In genomic region chr7:712601-713457, GRCh38 we compare ENCODE assay signal across 10 cellular contexts. TPM values are rescaled to one million over a fixed set of nuclear protein-coding genes. Genes with fewer than 3 reads are reported as not detected.
A peak's percentile ranks its signal among the peaks of the same experiment; 100 is the strongest.
DNase-seq lines count a peak whose midpoint lies in the region; ATAC-seq and TF ChIP-seq lines count a peak whose summit lies in the region.
"Had no signal": no experiment of that assay in that cellular context is flagged by ENCODE, and none has a peak within 500 bp of the region (broad histone marks: within the 10 kb centered on the region; RNA-seq: fewer than 3 reads in every experiment).

No MANE protein-coding gene starts in this region.

- H3K4me3 ChIP-seq in HUES64 (ENCODE audit: low read length) (peak overlapping the region; percentile 50), ovary (peak overlapping the region; percentile 52)

- no peak for TF ChIP-seq CTCF in CD4-positive, alpha-beta T cell (IDR thresholded peaks at IDR 0.05)
- TF ChIP-seq CTCF in endothelial cell (IDR thresholded peaks at IDR 0.05; ENCODE audit: unreplicated experiment) (no peak), ovary (IDR thresholded peaks at IDR 0.05) (no peak)

- H3K27me3 ChIP-seq in CD4-positive, alpha-beta T cell (ENCODE audit: control insufficient read depth, insufficient read depth, low read length) = no peaks in the 10 kb centered on the region
- H3K27me3 ChIP-seq in HUES64 (ENCODE audit: insufficient read depth, low read length) (no peaks in the 10 kb centered on the region; the same call in 1 of the 2 replicates), ovary (no peaks in the 10 kb centered on the region)

- ATAC-seq in CD4-positive, alpha-beta T cell (ENCODE audit: poor library complexity) = peak; percentile 32
- ATAC-seq in GM19351 (IDR thresholded peaks at IDR 0.05; ENCODE audit: unreplicated experiment) = no peak

- CTCF ChIA-PET in CD4-positive, alpha-beta T cell (lab: Charles Lee) = no interaction called here

- no peak for TF ChIP-seq EP300 in ovary (IDR thresholded peaks at IDR 0.05)

- DNase-seq in CD4-positive, alpha-beta T cell = no peak
- no peak for DNase-seq in endothelial cell (ENCODE audit: low spot score)
- DNase-seq in ovary = peak in 4 of 5 donors; percentile 22 to 60 (median 39)
- no peak for DNase-seq in effector CD4-positive, alpha-beta T cell
- no peak for DNase-seq in mucosa of gallbladder (ENCODE audit: low spot score)
- no peak for DNase-seq in NCI-H748 (lab: John Stamatoyannopoulos, UW; ENCODE audit: unreplicated experiment)
- DNase-seq: NCI-H1048, SIG-M5 had no signal

- POLR2A ChIA-PET in CD4-positive, alpha-beta T cell (lab: Charles Lee) = interaction anchor here (1.0 to 2.2 kb wide), 5 partner anchors 9 to 362 kb away, joined by 3 to 5 read pairs (median 3); no protein-coding TSS in a partner anchor

- H3K27ac ChIP-seq in CD4-positive, alpha-beta T cell (ENCODE audit: low read depth, low read length) = no peak overlapping the region
- H3K27ac ChIP-seq in HUES64 (ENCODE audit: low read depth, low read length) = no peak overlapping the region
- H3K27ac ChIP-seq in ovary = no peak overlapping the region

- intact Hi-C loops in CD4-positive, alpha-beta T cell (cut with DNase I, micrococcal nuclease) = no loop called here
- intact Hi-C loops in ovary (cut with DNase I) = no loop called here

- H3K4me3 Mint-ChIP-seq in CD4-positive, alpha-beta T cell = peak overlapping the region; percentile 90
- H3K4me3 Mint-ChIP-seq in endothelial cell (ENCODE audit: unreplicated experiment) = peak overlapping the region; percentile 81

- H3K4me1 ChIP-seq in HUES64 (ENCODE audit: insufficient read depth, low read length) (no peaks in the 10 kb centered on the region), ovary (ENCODE audit: insufficient read depth) (peaks cover 5% of the 10 kb centered on the region)

- peaks cover 4% of the 10 kb centered on the region for H3K36me3 Mint-ChIP-seq in CD4-positive, alpha-beta T cell (ENCODE audit: low read depth)
- H3K36me3 Mint-ChIP-seq in endothelial cell (ENCODE audit: low read depth, unreplicated experiment) = peaks cover 4% of the 10 kb centered on the region

- TF ChIP-seq POLR2A in ovary (IDR thresholded peaks at IDR 0.05) = no peak

- no peak overlapping the region; the same call in 1 of the 2 replicates for H3K9ac ChIP-seq in HUES64 (ENCODE audit: low read depth, low read length)

- H3K9me3 ChIP-seq in CD4-positive, alpha-beta T cell (ENCODE audit: control insufficient read depth, low read length) = no peaks in the 10 kb centered on the region
- no peaks in the 10 kb centered on the region for H3K9me3 ChIP-seq in HUES64 (ENCODE audit: insufficient read depth, low read depth, low read length)
- H3K9me3 ChIP-seq in ovary = no peaks in the 10 kb centered on the region

- 36% methylated on average over 34 of the region's 44 CpGs for WGBS in HUES64
- 39 to 78% (median 63%) methylated on average over 21 to 44 of the region's 44 CpGs for WGBS in ovary, 3 donors

- no peaks in the 10 kb centered on the region for H3K9me3 Mint-ChIP-seq in CD4-positive, alpha-beta T cell
- no peaks in the 10 kb centered on the region for H3K9me3 Mint-ChIP-seq in endothelial cell (ENCODE audit: unreplicated experiment)

- peaks cover 13% of the 10 kb centered on the region for H3K4me1 Mint-ChIP-seq in CD4-positive, alpha-beta T cell (ENCODE audit: low read depth)
- peaks cover 5% of the 10 kb centered on the region for H3K4me1 Mint-ChIP-seq in endothelial cell (ENCODE audit: unreplicated experiment)

- H3K27ac Mint-ChIP-seq in CD4-positive, alpha-beta T cell = peak overlapping the region; percentile 80
- peak overlapping the region; percentile 46 for H3K27ac Mint-ChIP-seq in endothelial cell (ENCODE audit: unreplicated experiment)

- H3K36me3 ChIP-seq in HUES64 (ENCODE audit: insufficient read depth, low read length) = peaks cover 6% of the 10 kb centered on the region; the same call in 1 of the 2 replicates
- H3K36me3 ChIP-seq in ovary = no peaks in the 10 kb centered on the region

- H3K27me3 Mint-ChIP-seq in CD4-positive, alpha-beta T cell = no peaks in the 10 kb centered on the region
- H3K27me3 Mint-ChIP-seq in endothelial cell (ENCODE audit: unreplicated experiment) = peaks cover 4% of the 10 kb centered on the region

RNA-seq across cellular contexts. Expression of gene DNAAF5, which starts 13.7 kb away (rescaled TPM):
- 1 to 10 TPM; 4.8 to 6.1 TPM for total RNA-seq in CD4-positive, alpha-beta T cell
- polyA plus RNA-seq in HUES64 (2013, experiment 1 of 2) = 33.1 TPM
- 32.5 TPM for polyA plus RNA-seq in HUES64 (2013, experiment 2 of 2)
- 30.7 TPM for total RNA-seq in endothelial cell (ENCODE audit: unreplicated experiment)
- total RNA-seq in ovary = 10 to 100 TPM; 16.3 to 41.0 (median 26.0) TPM
- 10 to 100 TPM; 12.9 to 14.7 TPM for polyA plus RNA-seq in ovary
- total RNA-seq in mucosa of gallbladder = 30.9 TPM

RNA-seq across cellular contexts. Expression of gene PRKAR1B, which starts 14.3 kb away (rescaled TPM):
- total RNA-seq in CD4-positive, alpha-beta T cell = 10 to 100 TPM; 18.8 to 19.5 TPM
- polyA plus RNA-seq in HUES64 (2013, experiment 1 of 2) = 37.5 TPM
- polyA plus RNA-seq in HUES64 (2013, experiment 2 of 2) = 26.6 TPM
- total RNA-seq in endothelial cell (ENCODE audit: unreplicated experiment) (21.7 TPM), ovary (10 to 100 TPM; 14.3 to 49.0 (median 42.9) TPM), mucosa of gallbladder (19.9 TPM)
- 10 to 100 TPM; 22.6 to 34.0 TPM for polyA plus RNA-seq in ovary

Comparison
In these comparisons a context has a peak if more than half of its experiments do, and no peak if none do; other contexts are left out.
1. DNase-seq: peak in ovary (4 of 5); none in CD4-positive, alpha-beta T cell (0 of 10), endothelial cell (single experiment), effector CD4-positive, alpha-beta T cell (single experiment), mucosa of gallbladder (single experiment) and NCI-H748 (single experiment).